In genomic region chr5:68316469-68316868, GRCh38 we compare ENCODE assay signal across 21 cellular contexts.
"Had no signal": no experiment of that assay in that cellular context is flagged by ENCODE, and none has a peak within 500 bp of the region (broad histone marks: within the 10 kb centered on the region; RNA-seq: fewer than 3 reads in every experiment).

No MANE protein-coding gene starts in this region.

- H3K4me3 ChIP-seq: coronary artery, esophagus squamous epithelium, lower lobe of right lung, prostate gland, right atrium auricular region, smooth muscle cell, stomach, tibial nerve, upper lobe of left lung had no signal

- H3K4me1 ChIP-seq: lower lobe of right lung, prostate gland, tibial nerve, upper lobe of left lung had no signal

- ATAC-seq: left ventricle myocardium superior, sciatic nerve had no signal

- DNase-seq: dermis blood vessel endothelial cell; esophagus squamous epithelium; left ventricle myocardium superior; lower lobe of right lung; naive thymus-derived CD8-positive, alpha-beta T cell; stimulated activated CD4-positive, alpha-beta T cell treated with anti-CD3 and anti-CD28 coated beads, Interleukin-12 subunit alpha, Interleukin-12 subunit beta, amount 100 ng/mL, for 4 hours; stimulated activated CD4-positive, alpha-beta T cell treated with anti-CD3 and anti-CD28 coated beads, Interleukin-1b, Interleukin-23, amount 100 ng/mL, for 48 hours; stimulated activated CD4-positive, alpha-beta T cell treated with anti-CD3 and anti-CD28 coated beads, Interleukin-4, amount 100 ng/mL, for 1 hour; stomach had no signal

- H3K4me3 Mint-ChIP-seq: naive thymus-derived CD8-positive, alpha-beta T cell; neural crest cell had no signal

- H3K36me3 ChIP-seq: esophagus squamous epithelium, lower lobe of right lung, prostate gland, right atrium auricular region, stomach, tibial nerve, upper lobe of left lung had no signal

- H3K27ac ChIP-seq: coronary artery, esophagus squamous epithelium, lower lobe of right lung, prostate gland, right atrium auricular region, stomach, tibial nerve, upper lobe of left lung had no signal

- H3K4me2 ChIP-seq: smooth muscle cell had no signal

- H3K9me3 ChIP-seq: esophagus squamous epithelium, lower lobe of right lung, prostate gland, stomach, tibial nerve, upper lobe of left lung had no signal

- H3K27me3 ChIP-seq: esophagus squamous epithelium, right atrium auricular region, stomach, tibial nerve, upper lobe of left lung had no signal

- FAIRE-seq: endothelial cell of umbilical vein, frontal cortex, keratinocyte, urothelium cell line had no signal
